ENCODE assay signal across 20 cellular contexts in the genomic region with DNA sequence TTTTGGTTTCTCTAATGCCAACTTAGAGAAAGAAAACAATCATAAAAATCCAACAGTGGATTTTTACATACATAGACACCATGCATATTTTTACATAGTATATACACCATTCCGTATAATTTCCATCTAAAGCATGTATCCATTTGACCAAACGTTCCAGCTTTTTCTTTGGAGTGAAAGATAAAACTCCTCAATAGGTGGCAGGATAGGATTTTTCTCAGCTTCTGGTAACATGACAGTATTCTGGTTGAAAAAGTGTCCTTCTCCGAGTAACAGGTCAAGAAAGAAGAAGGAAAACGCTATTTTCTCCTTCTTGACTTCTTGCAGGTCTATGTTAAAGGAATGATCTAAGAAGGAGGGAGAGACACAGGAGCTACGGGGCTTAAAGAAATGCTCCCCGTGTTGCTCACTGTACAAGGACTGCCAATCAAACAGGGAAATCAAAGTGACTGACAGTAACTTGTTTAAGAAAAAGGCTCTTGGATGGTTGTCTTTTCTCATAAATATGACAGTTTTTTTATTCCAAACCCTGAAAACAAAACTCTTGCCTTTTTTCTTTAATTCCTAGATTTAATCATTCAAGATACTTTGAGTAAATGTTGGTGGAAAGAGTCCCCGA. TPM values are rescaled to one million over a fixed set of nuclear protein-coding genes. Genes with fewer than 3 reads are reported as not detected.
DNase-seq lines count a peak whose midpoint lies in the region; FAIRE-seq and TF ChIP-seq lines count a peak whose summit lies in the region.
"Had no signal": no experiment of that assay in that cellular context is flagged by ENCODE, and none has a peak within 500 bp of the region (broad histone marks: within the 10 kb centered on the region; RNA-seq: fewer than 3 reads in every experiment).

No MANE protein-coding gene starts in this region.

- FAIRE-seq in astrocyte (lab: Jason Lieb, UNC) (peak; percentile 29), GM12892 (lab: Jason Lieb, UNC) (no peak)
- FAIRE-seq: GM12878 had no signal

- H3K4me3 ChIP-seq in BJ (ENCODE audit: low read depth, low read length), result no peak overlapping the region
- no peak overlapping the region for H3K4me3 ChIP-seq in astrocyte (ENCODE audit: insufficient read depth, low read depth, low read length)
- H3K4me3 ChIP-seq in right atrium auricular region, result no peak overlapping the region
- H3K4me3 ChIP-seq: GM12878 had no signal

- TF ChIP-seq CTCF in BJ (IDR thresholded peaks at IDR 0.05; ENCODE audit: insufficient read depth, low read depth, low read length) (0 out of 2 replicates have a peak, but pooled peaks have one; percentile 3), astrocyte (IDR thresholded peaks at IDR 0.05; ENCODE audit: insufficient read depth, low read depth, low read length) (no peak), glutamatergic neuron (IDR thresholded peaks at IDR 0.05; ENCODE audit: partially characterized antibody, unreplicated experiment) (no peak), right atrium auricular region (IDR thresholded peaks at IDR 0.05) (no peak)

- H4K20me1 ChIP-seq in astrocyte (ENCODE audit: insufficient read depth, low read length), result no peaks in the 10 kb centered on the region

- POLR2A ChIA-PET in BJ (lab: Charles Lee), result no interaction called here
- POLR2A ChIA-PET in HEK293T (lab: Yijun Ruan, JAX), result no interaction called here

- DNase-seq in BJ (ENCODE audit: low read depth) (no peak), HEK293T (ENCODE audit: extremely low spot score) (no peak), astrocyte (ENCODE audit: low read depth) (no peak), glutamatergic neuron (no peak), right atrium auricular region (ENCODE audit: low spot score) (no peak), GM12892 (ENCODE audit: insufficient read length) (no peak), COLO829 (ENCODE audit: low spot score) (no peak)
- no peak for DNase-seq in activated CD4-positive, alpha-beta T cell treated with anti-CD3 and anti-CD28 coated beads for 1 hour
- DNase-seq: BE2C; Calu3; CD4-positive, alpha-beta memory T cell; DMS53; EL; NCI-H1694 treated with DMSO at 0.1 percent for 48 hours; NCI-H748 treated with DMSO at 0.1 percent for 48 hours; PC-3; RPMI8226 had no signal

- H3K9me3 Mint-ChIP-seq in astrocyte (ENCODE audit: unreplicated experiment) (no peaks in the 10 kb centered on the region), glutamatergic neuron (ENCODE audit: unreplicated experiment) (peaks cover 2% of the 10 kb centered on the region)
- H3K9me3 Mint-ChIP-seq: CD4-positive, alpha-beta memory T cell had no signal

- H3K9ac ChIP-seq in astrocyte (ENCODE audit: low read length), result no peak overlapping the region

- TF ChIP-seq POLR2A in GM12892 (IDR thresholded peaks at IDR 0.05; ENCODE audit: low read depth, low read length), result no peak

- CTCF ChIA-PET in BJ (lab: Yijun Ruan, JAX) (no interaction called here), HEK293T (lab: Yijun Ruan, JAX) (no interaction called here)

- H3K4me2 ChIP-seq in astrocyte (ENCODE audit: low read length), result no peak overlapping the region

- H3K4me1 Mint-ChIP-seq in astrocyte (ENCODE audit: low read depth, unreplicated experiment) (peaks cover 2% of the 10 kb centered on the region), glutamatergic neuron (ENCODE audit: low read depth, unreplicated experiment) (peaks cover 22% of the 10 kb centered on the region)
- H3K4me1 Mint-ChIP-seq: CD4-positive, alpha-beta memory T cell had no signal

- H3K4me1 ChIP-seq in astrocyte (ENCODE audit: insufficient read depth, low read length), result no peaks in the 10 kb centered on the region
- peaks cover 0 to 29% of the 10 kb centered on the region in 2 donors for H3K4me1 ChIP-seq in right atrium auricular region
- H3K4me1 ChIP-seq: BE2C had no signal

- H3K27ac Mint-ChIP-seq in astrocyte (ENCODE audit: unreplicated experiment) (peak overlapping the region; percentile 38), glutamatergic neuron (ENCODE audit: unreplicated experiment) (no peak overlapping the region)

- H3K27me3 Mint-ChIP-seq in astrocyte (ENCODE audit: low read depth, unreplicated experiment) (no peaks in the 10 kb centered on the region), glutamatergic neuron (ENCODE audit: unreplicated experiment) (peaks cover 4% of the 10 kb centered on the region)

- H3K79me2 ChIP-seq in astrocyte (ENCODE audit: insufficient read depth, low read length), result no peaks in the 10 kb centered on the region

- H3K36me3 Mint-ChIP-seq in astrocyte (ENCODE audit: low read depth, unreplicated experiment), result no peaks in the 10 kb centered on the region
- peaks cover 6% of the 10 kb centered on the region for H3K36me3 Mint-ChIP-seq in glutamatergic neuron (ENCODE audit: unreplicated experiment)
- H3K36me3 Mint-ChIP-seq: CD4-positive, alpha-beta memory T cell had no signal

- H3K4me3 Mint-ChIP-seq in astrocyte (ENCODE audit: unreplicated experiment) (no peak overlapping the region), glutamatergic neuron (ENCODE audit: unreplicated experiment) (peak overlapping the region; percentile 34)
- H3K4me3 Mint-ChIP-seq: CD4-positive, alpha-beta memory T cell had no signal

- H3K27ac ChIP-seq in astrocyte (ENCODE audit: low read depth, low read length), result no peak overlapping the region
- no peak overlapping the region for H3K27ac ChIP-seq in right atrium auricular region

- no peak overlapping the region for H2AFZ ChIP-seq in astrocyte (ENCODE audit: low read depth, low read length)

- H3K27me3 ChIP-seq in BJ (ENCODE audit: control insufficient read depth, insufficient read depth, low read length) (no peaks in the 10 kb centered on the region), astrocyte (ENCODE audit: insufficient read depth, low read length) (peaks cover 9% of the 10 kb centered on the region), right atrium auricular region (no peaks in the 10 kb centered on the region)
- H3K27me3 ChIP-seq: BE2C had no signal

- H3K36me3 ChIP-seq in BJ (ENCODE audit: control insufficient read depth, insufficient read depth, low read length) (0 out of 2 replicates have a peak, but pooled peaks cover 2% of the 10 kb centered on the region), astrocyte (ENCODE audit: insufficient read depth, low read length) (no peaks in the 10 kb centered on the region), right atrium auricular region (no peaks in the 10 kb centered on the region)
- H3K36me3 ChIP-seq: BE2C had no signal

- H3K9me3 ChIP-seq in astrocyte (ENCODE audit: insufficient read depth, low read depth, low read length), result no peaks in the 10 kb centered on the region
- no peaks in the 10 kb centered on the region for H3K9me3 ChIP-seq in right atrium auricular region
- H3K9me3 ChIP-seq: BE2C had no signal

TF ChIP-seq in HEK293T, 16 proteins besides CTCF, POLR2A, EP300 and RAD21:
- TF ChIP-seq BHLHE40 (IDR thresholded peaks at IDR 0.05; ENCODE audit: borderline replicate concordance) (no peak), FOXK2 (IDR thresholded peaks at IDR 0.05) (no peak), FOXA1 (IDR thresholded peaks at IDR 0.05) (no peak), CTBP1 (IDR thresholded peaks at IDR 0.05; ENCODE audit: borderline replicate concordance) (no peak)
- TF ChIP-seq, protein P1, sequence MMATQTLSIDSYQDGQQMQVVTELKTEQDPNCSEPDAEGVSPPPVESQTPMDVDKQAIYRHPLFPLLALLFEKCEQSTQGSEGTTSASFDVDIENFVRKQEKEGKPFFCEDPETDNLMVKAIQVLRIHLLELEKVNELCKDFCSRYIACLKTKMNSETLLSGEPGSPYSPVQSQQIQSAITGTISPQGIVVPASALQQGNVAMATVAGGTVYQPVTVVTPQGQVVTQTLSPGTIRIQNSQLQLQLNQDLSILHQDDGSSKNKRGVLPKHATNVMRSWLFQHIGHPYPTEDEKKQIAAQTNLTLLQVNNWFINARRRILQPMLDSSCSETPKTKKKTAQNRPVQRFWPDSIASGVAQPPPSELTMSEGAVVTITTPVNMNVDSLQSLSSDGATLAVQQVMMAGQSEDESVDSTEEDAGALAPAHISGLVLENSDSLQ (IDR thresholded peaks at IDR 0.05), result peak; percentile 86

RNA-seq across cellular contexts. Expression of gene FLT1, which starts 11.5 kb away (rescaled TPM):
- polyA plus RNA-seq in BJ (2011; rRNA removed), result 37.8 and 68.2 TPM in 2 replicates
- polyA minus RNA-seq in BJ (2011; rRNA and poly(A)+ RNA removed), result 46.0 and 57.1 TPM in 2 replicates
- total RNA-seq in astrocyte, result 7.3 and 10.0 TPM in 2 replicates
- 49.8 TPM for total RNA-seq in glutamatergic neuron (ENCODE audit: unreplicated experiment)
- 10 to 100 TPM; 40.0 to 51.3 TPM for total RNA-seq in right atrium auricular region
- 0.51 TPM for polyA plus RNA-seq in GM12892 (2012; ENCODE audit: missing spikeins)
- total RNA-seq: Calu3, LHCN-M2, NCI-H460 had no signal
